9 cellular contexts compared by ENCODE assay signal in the genomic region with DNA sequence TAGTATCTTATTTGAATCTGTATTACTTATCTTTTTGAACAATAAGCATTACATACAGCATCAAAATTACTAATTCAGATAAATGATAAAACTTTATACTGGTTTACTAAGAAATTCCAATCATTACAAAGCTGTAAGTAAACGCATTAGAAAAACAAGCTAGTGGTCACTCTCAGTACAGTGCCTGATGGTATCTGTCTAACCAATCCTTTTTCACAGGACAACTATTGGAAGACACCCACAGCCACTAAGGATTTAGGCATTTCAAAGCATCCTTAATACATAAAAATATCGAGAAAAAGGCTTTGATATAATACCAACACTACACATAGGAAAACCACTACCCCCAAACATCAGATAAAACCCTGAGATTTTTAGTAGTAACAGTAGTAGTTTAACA. TPM values are rescaled to one million over a fixed set of nuclear protein-coding genes. Genes with fewer than 3 reads are reported as not detected.
DNase-seq lines count a peak whose midpoint lies in the region; ATAC-seq and TF ChIP-seq lines count a peak whose summit lies in the region.
"Had no signal": no experiment of that assay in that cellular context is flagged by ENCODE, and none has a peak within 500 bp of the region (broad histone marks: within the 10 kb centered on the region; RNA-seq: fewer than 3 reads in every experiment).

No MANE protein-coding gene starts in this region.

- H3K27me3 Mint-ChIP-seq in endothelial cell (ENCODE audit: unreplicated experiment): peaks cover 11% of the 10 kb centered on the region

- H2AFZ ChIP-seq in DND-41 (ENCODE audit: low read depth, low read length) (no peak overlapping the region), OCI-LY1 (ENCODE audit: low read length) (no peak overlapping the region), parathyroid adenoma (no peak overlapping the region)

- H3K4me2 ChIP-seq in DND-41 (ENCODE audit: insufficient read depth, low read length) (peak overlapping the region; percentile 85), OCI-LY1 (ENCODE audit: low read length) (peak overlapping the region; percentile 94), parathyroid adenoma (ENCODE audit: low read length) (peak overlapping the region; percentile 90)

- peak overlapping the region; percentile 58 to 81; a peak in 3 of 4 replicates for H3K4me3 ChIP-seq in DND-41 (ENCODE audit: low read depth in 1 of 2, low read length in 2 of 2)
- H3K4me3 ChIP-seq in OCI-LY1 (ENCODE audit: low read depth, low read length, poor library complexity, severe bottlenecking): peak overlapping the region; percentile 96
- peak overlapping the region; percentile 89 for H3K4me3 ChIP-seq in parathyroid adenoma (ENCODE audit: low read depth, low read length)
- H3K4me3 ChIP-seq: lung had no signal

- no peaks in the 10 kb centered on the region for H3F3A ChIP-seq in OCI-LY1 (ENCODE audit: insufficient read depth, low read length)

- no peak overlapping the region for H3K27ac Mint-ChIP-seq in endothelial cell (ENCODE audit: unreplicated experiment)

- H3K9ac ChIP-seq in DND-41 (ENCODE audit: low read depth, low read length) (peak overlapping the region; percentile 89), OCI-LY1 (ENCODE audit: low read length) (peak overlapping the region; percentile 99), parathyroid adenoma (no peak overlapping the region)

- H3K36me3 ChIP-seq in DND-41 (ENCODE audit: insufficient read depth, low read length): peaks cover 55% of the 10 kb centered on the region
- peaks cover 54% of the 10 kb centered on the region for H3K36me3 ChIP-seq in OCI-LY1 (ENCODE audit: insufficient read depth, low read length)
- no peaks in the 10 kb centered on the region for H3K36me3 ChIP-seq in parathyroid adenoma (ENCODE audit: control insufficient read depth, insufficient read depth, low read length)

- H3K4me1 ChIP-seq in DND-41 (ENCODE audit: insufficient read depth, low read length) (peaks cover 36% of the 10 kb centered on the region), OCI-LY1 (ENCODE audit: insufficient read depth, low read length, severe bottlenecking) (peaks cover 24% of the 10 kb centered on the region), parathyroid adenoma (peaks cover 18% of the 10 kb centered on the region)

- H4K20me1 ChIP-seq in DND-41 (ENCODE audit: insufficient read depth, low read length) (peaks cover 52% of the 10 kb centered on the region), OCI-LY1 (ENCODE audit: insufficient read depth, low read length) (peaks cover 4% of the 10 kb centered on the region)

- no peak for TF ChIP-seq CTCF in DND-41 (IDR thresholded peaks at IDR 0.05; ENCODE audit: borderline replicate concordance, extremely low read depth, low read length, poor library complexity, severe bottlenecking)
- no peak for TF ChIP-seq CTCF in OCI-LY1 (IDR thresholded peaks at IDR 0.05; ENCODE audit: low read length)
- no peak for TF ChIP-seq CTCF in endothelial cell (IDR thresholded peaks at IDR 0.05; ENCODE audit: unreplicated experiment)
- no peak for TF ChIP-seq CTCF in parathyroid adenoma (IDR thresholded peaks at IDR 0.05)

- H3K9me3 Mint-ChIP-seq in endothelial cell (ENCODE audit: unreplicated experiment): no peaks in the 10 kb centered on the region

- H3K4me3 Mint-ChIP-seq in endothelial cell (ENCODE audit: unreplicated experiment): peak overlapping the region; percentile 96

- peaks cover 69% of the 10 kb centered on the region for H3K79me2 ChIP-seq in DND-41 (ENCODE audit: insufficient read depth, low read length)
- H3K79me2 ChIP-seq in OCI-LY1 (ENCODE audit: insufficient read depth, low read length): peaks cover 44% of the 10 kb centered on the region
- H3K79me2 ChIP-seq in parathyroid adenoma: peaks cover 48% of the 10 kb centered on the region

- DNase-seq in DND-41 (no peak), endothelial cell (ENCODE audit: low spot score) (no peak), DMS79 treated with DMSO at 0.1 percent for 48 hours (lab: John Stamatoyannopoulos, UW) (no peak), SW480 (ENCODE audit: low spot score) (no peak), DMS153 treated with DMSO at 0.1 percent for 48 hours (lab: John Stamatoyannopoulos, UW; ENCODE audit: unreplicated experiment) (no peak)

- H3K4me1 Mint-ChIP-seq in endothelial cell (ENCODE audit: unreplicated experiment): peaks cover 40% of the 10 kb centered on the region

- ATAC-seq in DND-41 (ENCODE audit: insufficient read depth, low read depth) (no peak), HG03342 (IDR thresholded peaks at IDR 0.05; ENCODE audit: unreplicated experiment) (no peak)

- no peaks in the 10 kb centered on the region for H3K27me3 ChIP-seq in DND-41 (ENCODE audit: insufficient read depth, low read length, poor library complexity)
- no peaks in the 10 kb centered on the region for H3K27me3 ChIP-seq in OCI-LY1 (ENCODE audit: insufficient read depth, low read length)
- H3K27me3 ChIP-seq in parathyroid adenoma (ENCODE audit: control insufficient read depth, insufficient read depth, low read length): no peaks in the 10 kb centered on the region

- peaks cover 18% of the 10 kb centered on the region for H3K36me3 Mint-ChIP-seq in endothelial cell (ENCODE audit: low read depth, unreplicated experiment)

- no peaks in the 10 kb centered on the region for H3K9me3 ChIP-seq in DND-41 (ENCODE audit: insufficient read depth, low read length, severe bottlenecking)
- H3K9me3 ChIP-seq in OCI-LY1 (ENCODE audit: low read length): no peaks in the 10 kb centered on the region
- no peaks in the 10 kb centered on the region for H3K9me3 ChIP-seq in parathyroid adenoma (ENCODE audit: control insufficient read depth, low read length)

- peak overlapping the region; percentile 41; the same call in 1 of the 2 replicates for H3K27ac ChIP-seq in DND-41 (ENCODE audit: low read length)
- H3K27ac ChIP-seq in OCI-LY1 (ENCODE audit: low read depth, low read length, poor library complexity, severe bottlenecking): no peak overlapping the region
- H3K27ac ChIP-seq in parathyroid adenoma: no peak overlapping the region

- no peaks in the 10 kb centered on the region for H3K9me2 ChIP-seq in OCI-LY1 (ENCODE audit: low read depth, low read length)

RNA-seq across cellular contexts. Expression of a gene that starts 2.6 kb away (rescaled TPM):
- total RNA-seq in endothelial cell (ENCODE audit: unreplicated experiment): 220 TPM
